15 cellular contexts compared by ENCODE assay signal in the genomic region with DNA sequence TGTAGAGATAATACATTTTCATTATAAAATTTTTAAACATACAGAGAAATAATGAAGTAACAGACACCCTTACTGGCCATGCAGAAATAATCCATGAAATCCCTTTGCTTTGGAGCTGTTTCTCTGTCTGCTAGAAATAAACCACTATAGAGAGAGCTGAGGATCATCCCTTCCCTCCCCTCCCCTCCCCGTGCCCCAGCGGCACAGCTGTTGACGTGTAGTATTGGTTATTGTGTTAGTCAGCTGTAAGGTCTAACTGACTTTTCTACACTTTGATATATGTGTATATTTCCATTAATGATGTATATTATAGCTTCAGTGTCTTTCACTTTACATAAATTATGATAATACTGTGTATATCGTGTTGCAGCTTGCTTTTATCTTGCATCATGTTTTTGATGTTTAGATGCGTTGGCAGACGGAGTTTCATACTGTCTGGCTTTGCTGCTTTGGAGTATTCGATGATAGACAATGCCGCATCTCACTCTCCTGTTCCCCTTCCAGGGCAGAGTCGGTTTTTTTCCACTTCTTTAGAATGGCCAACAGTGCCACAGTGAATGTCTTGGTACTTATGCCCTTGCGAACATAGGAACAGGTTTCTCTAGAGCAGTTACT.
"Had no signal": no experiment of that assay in that cellular context is flagged by ENCODE, and none has a peak within 500 bp of the region (broad histone marks: within the 10 kb centered on the region; RNA-seq: fewer than 3 reads in every experiment).

No MANE protein-coding gene starts in this region.

- H3K4me3 ChIP-seq: esophagus squamous epithelium, left lung had no signal

- DNase-seq: activated CD4-positive, alpha-beta T cell treated with anti-CD3 and anti-CD28 coated beads, Interleukin-2, amount 10 ng/mL, durations not matched to agents 7 days and 5 days; activated CD8-positive, alpha-beta memory T cell treated with anti-CD3 and anti-CD28 coated beads, Interleukin-2, amount 10 ng/mL, durations not matched to agents 7 days and 5 days; activated naive CD4-positive, alpha-beta T cell; activated T-cell treated with anti-CD3 and anti-CD28 coated beads, Interleukin-2, amount 50 U/mL, for 4 hours; dorsolateral prefrontal cortex; esophagus squamous epithelium; foreskin fibroblast; left lung; nephron progenitor cell; stimulated activated CD4-positive, alpha-beta T cell treated with anti-CD3 and anti-CD28 coated beads, Interleukin-12 subunit alpha, Interleukin-12 subunit beta, amount 100 ng/mL, for 4 hours; stimulated activated CD8-positive, alpha-beta memory T cell treated with anti-CD3 and anti-CD28 coated beads, Interleukin-4, amount 100 ng/mL, for 48 hours; stimulated activated naive CD8-positive, alpha-beta T cell treated with anti-CD3 and anti-CD28 coated beads, Interleukin-15, Interleukin-2, amounts not matched to agents 100 U/mL and 50 U/mL, for 24 hours; T-cell; T1000 had no signal

- ATAC-seq: activated CD8-positive, alpha-beta memory T cell treated with anti-CD3 and anti-CD28 coated beads, Interleukin-2, amount 10 ng/mL, durations not matched to agents 7 days and 5 days; left lung; sciatic nerve; stimulated activated naive CD8-positive, alpha-beta T cell treated with anti-CD3 and anti-CD28 coated beads, Interleukin-15, Interleukin-2, amounts not matched to agents 100 U/mL and 50 U/mL, for 24 hours; T-cell had no signal
